In genomic region chr12:123889000-123889399, GRCh38 we compare ENCODE assay signal across 13 cellular contexts.
"Had no signal": no experiment of that assay in that cellular context is flagged by ENCODE, and none has a peak within 500 bp of the region (broad histone marks: within the 10 kb centered on the region; RNA-seq: fewer than 3 reads in every experiment).

No MANE protein-coding gene starts in this region.

- ATAC-seq: esophagus mucosa; left lobe of liver; naive thymus-derived CD4-positive, alpha-beta T cell; stimulated activated effector memory CD8-positive, alpha-beta T cell treated with anti-CD3 and anti-CD28 coated beads, Interleukin-12 subunit alpha, Interleukin-12 subunit beta, amount 100 ng/mL, for 72 hours had no signal

- H3K4me3 ChIP-seq: tibial artery had no signal

- H3K4me1 ChIP-seq: parathyroid adenoma, tibial artery had no signal

- H3K79me2 ChIP-seq: parathyroid adenoma had no signal

- DNase-seq: activated CD4-positive, alpha-beta memory T cell treated with anti-CD3 and anti-CD28 coated beads, Interleukin-2, amount 10 ng/mL, durations not matched to agents 7 days and 5 days; activated CD4-positive, CD25-positive, alpha-beta regulatory T cell treated with anti-CD3 and anti-CD28 coated beads, Interleukin-2, amount 50 U/mL, for 72 hours; activated gamma-delta T cell; activated naive CD8-positive, alpha-beta T cell treated with anti-CD3 and anti-CD28 coated beads, Interleukin-2, amount 10 ng/mL, durations not matched to agents 7 days and 5 days; activated T-cell treated with anti-CD3 and anti-CD28 coated beads, Interleukin-2, amount 50 U/mL, for 48 hours; anterior cingulate cortex; mammary epithelial cell; naive thymus-derived CD4-positive, alpha-beta T cell; tibial artery had no signal

- H3K9ac ChIP-seq: parathyroid adenoma had no signal

- H2AFZ ChIP-seq: parathyroid adenoma had no signal

- H3K27ac ChIP-seq: parathyroid adenoma, tibial artery had no signal

- H3K36me3 ChIP-seq: tibial artery had no signal
